ENCODE assay signal across 15 cellular contexts in the genomic region with DNA sequence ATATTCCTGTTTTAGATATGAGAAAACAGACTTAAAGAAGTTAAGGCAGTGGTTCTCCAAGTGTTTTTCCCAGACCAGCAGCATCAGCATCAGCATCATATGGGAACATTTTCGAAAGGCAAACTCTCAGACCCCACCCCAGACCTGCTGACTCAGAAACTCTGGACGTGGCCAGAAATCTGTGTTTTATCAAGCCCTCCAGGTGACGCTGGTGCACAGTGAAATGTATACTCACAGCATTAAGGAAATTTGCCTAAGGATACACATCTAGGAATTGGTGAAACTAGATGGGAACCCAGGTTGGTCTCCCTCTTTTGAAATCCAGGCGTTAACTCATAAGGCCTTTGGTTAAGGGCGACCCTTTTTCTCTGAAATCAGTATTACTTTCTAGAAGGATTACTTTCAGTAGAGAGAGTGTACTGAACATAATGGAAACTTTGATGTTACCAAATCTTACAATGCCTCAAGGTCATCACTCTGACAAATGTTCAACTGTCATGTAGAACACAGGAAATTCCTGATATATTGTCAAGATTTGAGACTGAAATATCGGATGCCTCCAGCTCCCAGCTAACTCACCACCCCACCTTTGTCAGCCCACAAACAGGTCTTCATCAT.
DNase-seq lines count a peak whose midpoint lies in the region; ATAC-seq, FAIRE-seq and TF ChIP-seq lines count a peak whose summit lies in the region.
"Had no signal": no experiment of that assay in that cellular context is flagged by ENCODE, and none has a peak within 500 bp of the region (broad histone marks: within the 10 kb centered on the region; RNA-seq: fewer than 3 reads in every experiment).

No MANE protein-coding gene starts in this region.

- CTCF ChIA-PET in HepG2 (lab: Yijun Ruan, JAX; ENCODE audit: low intra/inter-chr PET ratio, low total read pairs): no interaction called here

- POLR2A ChIA-PET in HepG2 (lab: Yijun Ruan, JAX): interaction anchor here (1.0 to 2.0 kb wide), 2 partner anchors 14 to 162 kb away, joined by 4 to 6 read pairs; no protein-coding TSS in a partner anchor

- TF ChIP-seq CTCF in HepG2 (CRISPR knock-in tag; IDR thresholded peaks at IDR 0.05) (peak; percentile 42; the same call in 1 of the 2 replicates), right lobe of liver (IDR thresholded peaks at IDR 0.05) (no peak), omental fat pad (IDR thresholded peaks at IDR 0.05) (no peak), stomach (IDR thresholded peaks at IDR 0.05) (no peak)

- no peak for TF ChIP-seq EP300 in HepG2 (IDR thresholded peaks at IDR 0.05; ENCODE audit: low read depth in 2 of 2, low read length in 2 of 2)
- no peak for TF ChIP-seq EP300 in HepG2 (CRISPR knock-in tag; IDR thresholded peaks at IDR 0.05; ENCODE audit: borderline replicate concordance)
- no peak for TF ChIP-seq EP300 in stomach (IDR thresholded peaks at IDR 0.05)

- 86% methylated on average over 6 of the region's 6 CpGs for whole genome bisulfite sequencing in HepG2 (ENCODE audit: low lambda C conversion rate)
- 76% methylated on average over 5 of the region's 6 CpGs for WGBS in right lobe of liver (ENCODE audit: insufficient coverage, low coverage, low lambda C conversion rate, missing lambda C conversion rate)
- whole genome bisulfite sequencing in stomach, 5 donors: 64 to 79% (median 77%) methylated on average over 6 of the region's 6 CpGs

- TF ChIP-seq POLR2A in HepG2 (IDR thresholded peaks at IDR 0.05; ENCODE audit: insufficient read depth in 1 of 2, low read depth in 2 of 2, low read length in 2 of 2) (no peak), right lobe of liver (IDR thresholded peaks at IDR 0.05) (no peak), stomach (IDR thresholded peaks at IDR 0.05) (no peak)

- no TSS peak for BruUV-seq in HepG2 (replicated peaks; lab: Mats Ljungman, UMichigan)

- H3K4me1 ChIP-seq in HepG2 (ENCODE audit: insufficient read depth, low read length): peaks cover 39% of the 10 kb centered on the region
- no peaks in the 10 kb centered on the region for H3K4me1 ChIP-seq in right lobe of liver
- peaks cover 0 to 16% (median 5%) of the 10 kb centered on the region in 4 donors for H3K4me1 ChIP-seq in stomach

- H2AFZ ChIP-seq in HepG2 (ENCODE audit: low read length): no peak overlapping the region
- H2AFZ ChIP-seq: GM23338 had no signal

- DNase-seq in HepG2 (ENCODE audit: low spot score): no peak
- no peak for DNase-seq in right lobe of liver
- peak; percentile 57 for DNase-seq in RPMI7951 (ENCODE audit: low read depth)
- DNase-seq in fibroblast of peridontal ligament (ENCODE audit: extremely low read depth): peak; percentile 34
- DNase-seq in NCI-H1694 treated with DMSO at 0.1 percent for 48 hours (lab: John Stamatoyannopoulos, UW): no peak
- DNase-seq in omental fat pad (ENCODE audit: low spot score): no peak
- no peak for DNase-seq in stomach
- DNase-seq: DMS79 treated with DMSO at 0.1 percent for 48 hours; erythroblast; NCI-H510A; occipital lobe; SJCRH30; stimulated activated CD8-positive, alpha-beta memory T cell treated with anti-CD3 and anti-CD28 coated beads, Interleukin-4, amount 100 ng/mL, for 48 hours had no signal

- peak; percentile 18 for FAIRE-seq in HepG2 (lab: Jason Lieb, UNC)

- no peaks in the 10 kb centered on the region for H4K20me1 ChIP-seq in HepG2 (ENCODE audit: insufficient read depth, low read length)

- peak; percentile 35; the same call in 1 of the 2 replicates for TF ChIP-seq RAD21 in HepG2 (CRISPR knock-in tag; IDR thresholded peaks at IDR 0.05)

- H3K4me3 ChIP-seq in HepG2 (replicated peaks in 1 of 3; ENCODE audit: insufficient read depth in 1 of 3, low read depth in 2 of 3, low read length in 3 of 3): no peak overlapping the region
- H3K4me3 ChIP-seq in right lobe of liver: no peak overlapping the region
- no peak overlapping the region for H3K4me3 ChIP-seq in stomach
- H3K4me3 ChIP-seq: GM23338, SJCRH30 had no signal

- peaks cover 47% of the 10 kb centered on the region for H3K79me2 ChIP-seq in HepG2 (ENCODE audit: insufficient read depth, low read length)

- H3K4me2 ChIP-seq in HepG2 (ENCODE audit: low read depth, low read length): no peak overlapping the region
- H3K4me2 ChIP-seq: GM23338 had no signal

- H3K36me3 ChIP-seq in HepG2 (replicated peaks in 1 of 2; ENCODE audit: control insufficient read depth in 1 of 2, insufficient read depth in 2 of 2, low read length in 2 of 2): no peaks in the 10 kb centered on the region; a peak in 1 of 5 replicates
- no peaks in the 10 kb centered on the region for H3K36me3 ChIP-seq in right lobe of liver
- no peaks in the 10 kb centered on the region for H3K36me3 ChIP-seq in stomach
- H3K36me3 ChIP-seq: SJCRH30 had no signal

- H3K27ac ChIP-seq in HepG2 (ENCODE audit: extremely low read length, insufficient read depth, low read length) (no peak overlapping the region), right lobe of liver (no peak overlapping the region), stomach (no peak overlapping the region)
- H3K27ac ChIP-seq: SJCRH30 had no signal

- no peak overlapping the region for H3K9ac ChIP-seq in HepG2 (ENCODE audit: insufficient read depth, low read depth, low read length)

- in situ Hi-C loops in HepG2 (cut with HindIII; ENCODE audit: extremely low pct_ligation_motif_present, low pct_unique_long_range_greater_than_20kb): no loop called here

- H3K9me3 ChIP-seq in HepG2 (ENCODE audit: low read length) (no peaks in the 10 kb centered on the region), right lobe of liver (no peaks in the 10 kb centered on the region), stomach (no peaks in the 10 kb centered on the region)
- H3K9me3 ChIP-seq: SJCRH30 had no signal

- no peaks in the 10 kb centered on the region for H3K27me3 ChIP-seq in HepG2 (ENCODE audit: control insufficient read depth in 1 of 2, insufficient read depth in 2 of 2, low read length in 2 of 2)
- H3K27me3 ChIP-seq in right lobe of liver: no peaks in the 10 kb centered on the region
- no peaks in the 10 kb centered on the region for H3K27me3 ChIP-seq in stomach
- H3K27me3 ChIP-seq: SJCRH30 had no signal

- peak; percentile 62 for ATAC-seq in HepG2
- no peak for ATAC-seq in right lobe of liver
- no peak for ATAC-seq in omental fat pad (ENCODE audit: low FRiP score)
- no peak for ATAC-seq in GM19463 (IDR thresholded peaks at IDR 0.05; ENCODE audit: unreplicated experiment)
- ATAC-seq: GM23338 had no signal

- intact Hi-C loops in HepG2 (cut with micrococcal nuclease; ENCODE audit: unreplicated experiment): no loop called here
- intact Hi-C loops in right lobe of liver (cut with DNase I): no loop called here
- intact Hi-C loops in stomach (cut with DNase I; ENCODE audit: low total_unique reads): no loop called here

TF ChIP-seq in HepG2, 621 proteins besides CTCF, POLR2A, EP300 and RAD21 (continues in another document):
- TF ChIP-seq SRSF1 (optimal IDR thresholded peaks at IDR 0.05; ENCODE audit: low read depth, low read length) (no peak), BCL6 (CRISPR knock-in tag; IDR thresholded peaks at IDR 0.05) (no peak), MAFK (conservative IDR thresholded peaks at IDR 0.05 in 1 of 2, IDR thresholded peaks at IDR 0.05 in 1 of 2; ENCODE audit: low read length in 2 of 2) (peak; percentile 25; a peak in 2 of 4 replicates), HNF4G (IDR thresholded peaks at IDR 0.05; ENCODE audit: borderline replicate concordance, low read depth, low read length) (no peak), HNF4G (CRISPR knock-in tag; IDR thresholded peaks at IDR 0.05; ENCODE audit: borderline replicate concordance, low read depth) (no peak), WIZ (CRISPR knock-in tag; IDR thresholded peaks at IDR 0.05) (no peak), MXD4 (CRISPR knock-in tag; IDR thresholded peaks at IDR 0.05) (no peak), SMC3 (IDR thresholded peaks at IDR 0.05; ENCODE audit: low read length) (peak; percentile 17), SOX5 (CRISPR knock-in tag; IDR thresholded peaks at IDR 0.05; ENCODE audit: borderline replicate concordance) (peak; percentile 17; the same call in 1 of the 2 replicates)
- TF ChIP-seq, protein P1, sequence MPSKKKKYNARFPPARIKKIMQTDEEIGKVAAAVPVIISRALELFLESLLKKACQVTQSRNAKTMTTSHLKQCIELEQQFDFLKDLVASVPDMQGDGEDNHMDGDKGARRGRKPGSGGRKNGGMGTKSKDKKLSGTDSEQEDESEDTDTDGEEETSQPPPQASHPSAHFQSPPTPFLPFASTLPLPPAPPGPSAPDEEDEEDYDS (CRISPR knock-in tag; IDR thresholded peaks at IDR 0.05): no peak
- TF ChIP-seq, protein P2, sequence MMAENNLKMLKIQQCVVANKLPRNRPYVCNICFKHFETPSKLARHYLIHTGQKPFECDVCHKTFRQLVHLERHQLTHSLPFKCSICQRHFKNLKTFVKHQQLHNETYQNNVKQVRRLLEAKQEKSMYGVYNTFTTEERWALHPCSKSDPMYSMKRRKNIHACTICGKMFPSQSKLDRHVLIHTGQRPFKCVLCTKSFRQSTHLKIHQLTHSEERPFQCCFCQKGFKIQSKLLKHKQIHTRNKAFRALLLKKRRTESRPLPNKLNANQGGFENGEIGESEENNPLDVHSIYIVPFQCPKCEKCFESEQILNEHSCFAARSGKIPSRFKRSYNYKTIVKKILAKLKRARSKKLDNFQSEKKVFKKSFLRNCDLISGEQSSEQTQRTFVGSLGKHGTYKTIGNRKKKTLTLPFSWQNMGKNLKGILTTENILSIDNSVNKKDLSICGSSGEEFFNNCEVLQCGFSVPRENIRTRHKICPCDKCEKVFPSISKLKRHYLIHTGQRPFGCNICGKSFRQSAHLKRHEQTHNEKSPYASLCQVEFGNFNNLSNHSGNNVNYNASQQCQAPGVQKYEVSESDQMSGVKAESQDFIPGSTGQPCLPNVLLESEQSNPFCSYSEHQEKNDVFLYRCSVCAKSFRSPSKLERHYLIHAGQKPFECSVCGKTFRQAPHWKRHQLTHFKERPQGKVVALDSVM (CRISPR knock-in tag; IDR thresholded peaks at IDR 0.05): no peak
- TF ChIP-seq, protein P3, sequence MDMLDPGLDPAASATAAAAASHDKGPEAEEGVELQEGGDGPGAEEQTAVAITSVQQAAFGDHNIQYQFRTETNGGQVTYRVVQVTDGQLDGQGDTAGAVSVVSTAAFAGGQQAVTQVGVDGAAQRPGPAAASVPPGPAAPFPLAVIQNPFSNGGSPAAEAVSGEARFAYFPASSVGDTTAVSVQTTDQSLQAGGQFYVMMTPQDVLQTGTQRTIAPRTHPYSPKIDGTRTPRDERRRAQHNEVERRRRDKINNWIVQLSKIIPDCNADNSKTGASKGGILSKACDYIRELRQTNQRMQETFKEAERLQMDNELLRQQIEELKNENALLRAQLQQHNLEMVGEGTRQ (IDR thresholded peaks at IDR 0.05; ENCODE audit: low read depth, low read length): no peak
- TF ChIP-seq, protein P3 (CRISPR knock-in tag; IDR thresholded peaks at IDR 0.05; ENCODE audit: borderline replicate concordance): no peak

Comparison
In these comparisons a context has a peak if more than half of its experiments do, and no peak if none do; other contexts are left out.
1. DNase-seq: peak in RPMI7951 (single experiment) and fibroblast of peridontal ligament (single experiment); none in HepG2 (single experiment), right lobe of liver (0 of 3), NCI-H1694 treated with DMSO at 0.1 percent for 48 hours (single experiment), omental fat pad (single experiment) and stomach (single experiment).